6 cellular contexts compared by ENCODE assay signal in the genomic region with DNA sequence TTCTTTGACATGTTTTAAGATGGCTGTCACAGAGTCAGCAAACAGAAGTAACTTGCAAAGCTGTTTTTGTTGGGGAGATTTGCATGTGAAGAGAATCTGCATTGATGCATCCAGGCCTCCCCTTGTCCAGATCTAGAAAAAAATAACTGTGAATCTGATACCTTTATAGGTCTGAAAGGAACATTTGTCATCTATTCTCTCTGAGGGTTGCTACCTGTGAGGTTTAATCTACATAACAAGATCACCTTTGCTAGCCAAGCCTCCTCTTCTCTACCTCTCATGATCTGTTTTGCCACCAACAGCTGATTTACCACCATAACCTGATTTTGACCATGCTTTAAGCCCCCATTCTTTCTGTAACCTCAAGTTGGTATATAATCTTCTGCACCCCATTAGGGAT. TPM values are rescaled to one million over a fixed set of nuclear protein-coding genes. Genes with fewer than 3 reads are reported as not detected.
"Had no signal": no experiment of that assay in that cellular context is flagged by ENCODE, and none has a peak within 500 bp of the region (broad histone marks: within the 10 kb centered on the region; RNA-seq: fewer than 3 reads in every experiment).

No MANE protein-coding gene starts in this region.

- H3K27ac ChIP-seq: GM23248 had no signal

- DNase-seq: GM23248, H9, HCEC 1CT, IMR-90 had no signal

- H3K9ac ChIP-seq: GM23248 had no signal

- H2AFZ ChIP-seq: GM23248 had no signal

- H3K4me3 ChIP-seq: GM23248, K562 had no signal

- H3K4me3 Mint-ChIP-seq: H9 had no signal

- ATAC-seq: K562 had no signal

RNA-seq across cellular contexts. Expression of a gene that starts 47.2 kb away (rescaled TPM):
- total RNA-seq: HT-29, IMR-90 had no signal
- polyA plus RNA-seq: IMR-90 had no signal
